In the genomic region with DNA sequence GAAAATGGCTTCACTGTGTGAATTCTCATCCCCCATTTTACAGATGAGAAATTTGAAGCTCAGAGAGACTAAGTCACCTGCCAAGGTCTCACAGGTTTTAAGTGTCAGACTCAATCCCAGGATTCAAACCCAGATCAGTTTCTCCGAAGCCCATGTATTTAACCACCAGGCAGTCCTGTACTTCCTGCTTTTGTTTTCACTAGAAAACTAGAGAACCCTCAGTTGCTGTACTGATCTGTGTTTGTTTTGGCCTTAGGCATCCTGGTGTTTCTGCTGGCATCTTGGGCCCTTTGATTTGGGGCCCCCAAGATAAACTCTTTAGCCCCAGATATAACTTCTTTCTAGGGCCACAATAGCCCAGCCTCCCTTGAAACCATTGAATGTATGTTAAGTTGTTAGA, we compare ENCODE assay signal across 8 cellular contexts. TPM values are rescaled to one million over a fixed set of nuclear protein-coding genes. Genes with fewer than 3 reads are reported as not detected.
A peak's percentile ranks its signal among the peaks of the same experiment; 100 is the strongest.
DNase-seq lines count a peak whose midpoint lies in the region; ATAC-seq and TF ChIP-seq lines count a peak whose summit lies in the region.
"Had no signal": no experiment of that assay in that cellular context is flagged by ENCODE, and none has a peak within 500 bp of the region (broad histone marks: within the 10 kb centered on the region; RNA-seq: fewer than 3 reads in every experiment).

No MANE protein-coding gene starts in this region.

- H3K4me1 Mint-ChIP-seq in naive B cell = peaks cover 57 to 92% (median 78%) of the 10 kb centered on the region in 3 donors

- no peaks in the 10 kb centered on the region for H3K9me2 ChIP-seq in Loucy (replicated peaks; ENCODE audit: low read depth, low read length)

- H3K4me3 ChIP-seq in Loucy (ENCODE audit: low read length, poor library complexity, severe bottlenecking) = no peak overlapping the region
- no peak overlapping the region for H3K4me3 ChIP-seq in mesendoderm (ENCODE audit: low read length)

- H4K8ac ChIP-seq in mesendoderm (ENCODE audit: low read depth, low read length) = no peak overlapping the region

- no peaks in the 10 kb centered on the region for H3F3A ChIP-seq in Loucy (ENCODE audit: low read depth)

- no peak overlapping the region for H3K18ac ChIP-seq in mesendoderm (ENCODE audit: low read length)

- no peak overlapping the region for H2BK15ac ChIP-seq in mesendoderm (replicated peaks; ENCODE audit: low read depth)

- DNase-seq in naive B cell (peak; percentile 31), mesendoderm (no peak), AG08396 (ENCODE audit: low spot score) (no peak), hypothalamus (lab: John Stamatoyannopoulos, UW) (no peak)
- DNase-seq: NCI-H1092 treated with DMSO at 0.1 percent for 48 hours had no signal

- peak; percentile 33 for ATAC-seq in GM18907 (IDR thresholded peaks at IDR 0.05; ENCODE audit: unreplicated experiment)
- peak; percentile 31 for ATAC-seq in HG02571 (IDR thresholded peaks at IDR 0.05; ENCODE audit: unreplicated experiment)
- peak; percentile 18 to 22 for ATAC-seq in naive B cell (ENCODE audit: low read depth in 2 of 2)

- no peak overlapping the region for H2AK5ac ChIP-seq in mesendoderm (ENCODE audit: low read length)

- peak overlapping the region; percentile 3 to 94 (median 78) for H3K4me3 Mint-ChIP-seq in naive B cell

- no peak overlapping the region for H3K9ac ChIP-seq in Loucy (ENCODE audit: low read depth, low read length, poor library complexity, severe bottlenecking)
- H3K9ac ChIP-seq in mesendoderm (ENCODE audit: low read length) = no peak overlapping the region

- H3K4me1 ChIP-seq in Loucy (ENCODE audit: insufficient read depth, low read length, poor library complexity, severe bottlenecking) (peaks cover 14% of the 10 kb centered on the region), mesendoderm (ENCODE audit: control insufficient read depth, low read depth, low read length) (no peaks in the 10 kb centered on the region)

- H3K79me2 ChIP-seq in Loucy (ENCODE audit: insufficient read depth, low read length) (peaks cover 14% of the 10 kb centered on the region; the same call in 1 of the 2 replicates), mesendoderm (ENCODE audit: control insufficient read depth, insufficient read depth, low read length) (no peaks in the 10 kb centered on the region)

- H3K27ac ChIP-seq in mesendoderm (ENCODE audit: low read depth, low read length) = no peak overlapping the region

- TF ChIP-seq CTCF in Loucy (conservative IDR thresholded peaks at IDR 0.05; ENCODE audit: low read length) = no peak

- H3K23ac ChIP-seq in mesendoderm (ENCODE audit: low read length) = no peak overlapping the region

- H3K27me3 Mint-ChIP-seq in naive B cell = no peaks in the 10 kb centered on the region

- H3K9me3 Mint-ChIP-seq in naive B cell = peaks cover 0 to 2% (median 0%) of the 10 kb centered on the region in 7 donors

- H3K56ac ChIP-seq in mesendoderm (ENCODE audit: low read length) = no peak overlapping the region

- H3K27me3 ChIP-seq in Loucy (ENCODE audit: insufficient read depth, low read length, poor library complexity, severe bottlenecking) (no peaks in the 10 kb centered on the region), mesendoderm (ENCODE audit: insufficient read depth, low read length, poor library complexity) (no peaks in the 10 kb centered on the region)

- no CpG with 5 or more reads among the region's 1 CpG for WGBS in mesendoderm (ENCODE audit: extremely low coverage, insufficient coverage, low lambda C conversion rate)

- no peaks in the 10 kb centered on the region; the same call in 1 of the 2 replicates for H3K36me3 ChIP-seq in Loucy (ENCODE audit: insufficient read depth, low read length)
- no peaks in the 10 kb centered on the region for H3K36me3 ChIP-seq in mesendoderm (ENCODE audit: control insufficient read depth, insufficient read depth, low read length)

- H3K4ac ChIP-seq in mesendoderm (ENCODE audit: low read depth, low read length) = no peak overlapping the region

- H4K5ac ChIP-seq in mesendoderm (ENCODE audit: low read length) = no peak overlapping the region

- H3K4me2 ChIP-seq in Loucy (ENCODE audit: low read depth, low read length, poor library complexity, severe bottlenecking) (peak overlapping the region; percentile 59), mesendoderm (ENCODE audit: low read length) (no peak overlapping the region)

- H2BK120ac ChIP-seq in mesendoderm (ENCODE audit: low read depth, low read length) = no peak overlapping the region

- no peak overlapping the region for H2AFZ ChIP-seq in Loucy (ENCODE audit: low read length)

- H2BK5ac ChIP-seq in mesendoderm (ENCODE audit: low read length) = no peak overlapping the region

- H4K20me1 ChIP-seq in Loucy (ENCODE audit: insufficient read depth, low read length, poor library complexity, severe bottlenecking) = no peaks in the 10 kb centered on the region

- H3K79me1 ChIP-seq in mesendoderm (ENCODE audit: low read length) = no peaks in the 10 kb centered on the region

- no peaks in the 10 kb centered on the region for H3K9me3 ChIP-seq in Loucy (ENCODE audit: insufficient read depth, low read depth, low read length)

- H3K27ac Mint-ChIP-seq in naive B cell = peak overlapping the region; percentile 92 to 100 (median 97)

- H3K36me3 Mint-ChIP-seq in naive B cell = peaks cover 14 to 19% of the 10 kb centered on the region in 2 donors

RNA-seq across cellular contexts. Expression of a gene that starts 36.5 kb away (rescaled TPM):
- 10 to 100 TPM; 22.1 to 54.6 (median 38.4) TPM for polyA plus RNA-seq in naive B cell (ENCODE audit: low read depth in 6 of 6)
- 6.2 TPM for polyA plus RNA-seq in mesendoderm (2013, experiment 1 of 2)
- polyA plus RNA-seq in mesendoderm (2013, experiment 2 of 2) = 6.4 TPM
